Comparison of ENCODE assay signal across 24 cellular contexts in genomic region chr14:98893675-98894074, GRCh38.
"Had no signal": no experiment of that assay in that cellular context is flagged by ENCODE, and none has a peak within 500 bp of the region (broad histone marks: within the 10 kb centered on the region; RNA-seq: fewer than 3 reads in every experiment).

No MANE protein-coding gene starts in this region.

- H3K9me3 ChIP-seq: adrenal gland, gastrocnemius medialis, pancreas, psoas muscle, right atrium auricular region, thoracic aorta, vagina had no signal

- H2AFZ ChIP-seq: hepatocyte had no signal

- H3K27me3 ChIP-seq: adrenal gland, gastrocnemius medialis, hepatocyte, pancreas, right atrium auricular region, spleen, vagina had no signal

- H3K4me2 ChIP-seq: hepatocyte had no signal

- DNase-seq: activated CD4-positive, alpha-beta T cell treated with anti-CD3 and anti-CD28 coated beads, Interleukin-2, amount 10 ng/mL, durations not matched to agents 7 days and 5 days; activated CD4-positive, CD25-positive, alpha-beta regulatory T cell treated with anti-CD3 and anti-CD28 coated beads, Interleukin-2, amount 50 U/mL, for 72 hours; activated CD8-positive, alpha-beta T cell treated with anti-CD3 and anti-CD28 coated beads for 36 hours; activated naive CD4-positive, alpha-beta T cell treated with Interleukin-2 at 50 U/mL for 16 hours; activated naive CD8-positive, alpha-beta T cell treated with anti-CD3 and anti-CD28 coated beads for 36 hours; activated T-cell treated with anti-CD3 and anti-CD28 coated beads, Interleukin-2, amount 50 U/mL, for 4 hours; adrenal gland; endodermal cell; gastrocnemius medialis; islet precursor cell; left colon; midbrain; naive thymus-derived CD8-positive, alpha-beta T cell; nucleus accumbens; pancreas; psoas muscle; spleen; stimulated activated CD4-positive, alpha-beta T cell treated with anti-CD3 and anti-CD28 coated beads, Interleukin-4, amount 100 ng/mL, for 1 hour; stimulated activated naive CD8-positive, alpha-beta T cell treated with anti-CD3 and anti-CD28 coated beads, Interleukin-15, Interleukin-2, amounts not matched to agents 100 U/mL and 50 U/mL, for 24 hours; T-helper 2 cell had no signal

- H3K4me1 ChIP-seq: adrenal gland, gastrocnemius medialis, pancreas, psoas muscle, right atrium auricular region, spleen had no signal

- H3K27ac ChIP-seq: adrenal gland, gastrocnemius medialis, hepatocyte, pancreas, psoas muscle, right atrium auricular region, spleen, thoracic aorta, vagina had no signal

- ATAC-seq: activated CD8-positive, alpha-beta T cell treated with anti-CD3 and anti-CD28 coated beads for 36 hours; activated T-cell treated with anti-CD3 and anti-CD28 coated beads, Interleukin-2, amount 50 U/mL, for 4 hours; gastrocnemius medialis; left colon; naive thymus-derived CD8-positive, alpha-beta T cell; psoas muscle; stimulated activated naive CD8-positive, alpha-beta T cell treated with anti-CD3 and anti-CD28 coated beads, Interleukin-15, Interleukin-2, amounts not matched to agents 100 U/mL and 50 U/mL, for 24 hours had no signal

- H3K4me3 ChIP-seq: adrenal gland, gastrocnemius medialis, hepatocyte, pancreas, psoas muscle, right atrium auricular region, spleen, thoracic aorta, vagina had no signal

- H3K36me3 ChIP-seq: adrenal gland, gastrocnemius medialis, pancreas, right atrium auricular region, spleen, thoracic aorta, vagina had no signal

- H3K79me2 ChIP-seq: hepatocyte had no signal
